Comparison of ENCODE assay signal across 22 cellular contexts in the genomic region with DNA sequence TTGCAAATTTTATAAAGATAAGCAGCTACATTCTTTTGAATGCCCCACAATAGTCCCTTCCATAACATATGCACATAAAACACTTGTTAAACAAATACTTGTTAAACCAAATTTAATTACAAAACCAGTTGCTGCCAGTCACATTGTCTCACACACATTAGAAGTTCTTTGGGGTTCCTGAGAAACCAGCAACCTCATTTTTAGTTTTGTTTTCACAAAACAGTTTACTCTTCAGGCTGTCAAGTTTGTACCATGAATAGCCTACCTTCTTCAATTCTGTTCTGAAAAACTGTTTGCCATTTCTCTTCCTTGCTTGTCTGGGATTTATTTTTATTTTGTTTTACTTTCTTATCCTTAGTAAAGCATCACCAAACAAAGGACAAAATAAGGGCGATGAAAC.
"Had no signal": no experiment of that assay in that cellular context is flagged by ENCODE, and none has a peak within 500 bp of the region (broad histone marks: within the 10 kb centered on the region; RNA-seq: fewer than 3 reads in every experiment).

No MANE protein-coding gene starts in this region.

- H3K27me3 ChIP-seq: brain microvascular endothelial cell, dorsolateral prefrontal cortex had no signal

- H3K36me3 ChIP-seq: brain microvascular endothelial cell had no signal

- H3K4me3 ChIP-seq: coronary artery, dorsolateral prefrontal cortex had no signal

- DNase-seq: activated CD4-positive, alpha-beta memory T cell treated with anti-CD3 and anti-CD28 coated beads, Interleukin-2, amount 10 ng/mL, durations not matched to agents 7 days and 5 days; activated CD4-positive, alpha-beta T cell treated with anti-CD3 and anti-CD28 coated beads for 1 hour; activated CD4-positive, alpha-beta T cell treated with anti-CD3 and anti-CD28 coated beads for 4 hours; activated CD4-positive, alpha-beta T cell treated with anti-CD3 and anti-CD28 coated beads, Interleukin-2, amount 10 ng/mL, durations not matched to agents 7 days and 5 days; activated CD4-positive, alpha-beta T cell treated with anti-CD3 and anti-CD28 coated beads, Interleukin-2, amount 50 U/mL, for 4 hours; activated effector memory CD4-positive, alpha-beta T cell treated with Interleukin-2 at 50 U/mL for 16 hours; activated gamma-delta T cell treated with Interleukin-2 at 50 U/mL for 16 hours; activated naive CD4-positive, alpha-beta T cell treated with anti-CD3 and anti-CD28 coated beads, Interleukin-2, amount 50 U/mL, for 16 hours; activated naive CD4-positive, alpha-beta T cell treated with Interleukin-2 at 50 U/mL for 16 hours; activated T-cell treated with anti-CD3 and anti-CD28 coated beads, Interleukin-2, amount 50 U/mL, for 4 hours; amniotic stem cell; anterior cingulate cortex; brain microvascular endothelial cell; dorsolateral prefrontal cortex; effector memory CD4-positive, alpha-beta T cell; endodermal cell; foreskin fibroblast; head of caudate nucleus; T1000 had no signal

- ATAC-seq: activated T-cell treated with anti-CD3 and anti-CD28 coated beads, Interleukin-2, amount 50 U/mL, for 4 hours; activated T-helper 17 cell treated with anti-CD3 and anti-CD28 coated beads, Interleukin-2, amount 50 U/mL, for 72 hours; esophagus mucosa had no signal

- H3K27ac ChIP-seq: brain microvascular endothelial cell, coronary artery, dorsolateral prefrontal cortex had no signal
